In the genomic region with DNA sequence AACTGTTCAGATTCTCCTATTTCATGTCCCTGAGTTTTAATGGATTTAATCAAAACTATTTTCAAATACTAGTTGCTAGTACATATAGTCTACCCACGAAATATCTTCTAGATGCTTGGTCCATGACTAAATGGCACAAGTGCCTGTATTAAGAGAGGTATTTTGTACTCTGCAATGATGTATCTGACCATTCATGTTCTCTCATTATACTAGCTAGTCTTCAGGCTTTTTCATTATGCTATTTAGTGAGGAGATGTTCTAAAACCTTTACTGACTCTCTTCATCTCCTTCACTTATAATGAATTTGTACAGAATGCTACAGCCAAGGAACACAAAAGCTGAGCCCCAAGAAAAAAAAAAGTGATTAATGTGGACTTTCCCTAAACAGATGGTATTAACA, we compare ENCODE assay signal across 15 cellular contexts.
DNase-seq lines count a peak whose midpoint lies in the region; ATAC-seq, FAIRE-seq and TF ChIP-seq lines count a peak whose summit lies in the region.
"Had no signal": no experiment of that assay in that cellular context is flagged by ENCODE, and none has a peak within 500 bp of the region (broad histone marks: within the 10 kb centered on the region; RNA-seq: fewer than 3 reads in every experiment).

No MANE protein-coding gene starts in this region.

- H2AFZ ChIP-seq in IMR-90 (replicated peaks; ENCODE audit: low read length, poor library complexity) (no peak overlapping the region), astrocyte (ENCODE audit: low read depth, low read length) (no peak overlapping the region)
- H2AFZ ChIP-seq: parathyroid adenoma had no signal

- peak overlapping the region; percentile 8; the same call in 1 of the 2 replicates for H2BK20ac ChIP-seq in IMR-90 (ENCODE audit: low read depth, low read length)

- peaks cover 33% of the 10 kb centered on the region for H3K4me1 Mint-ChIP-seq in astrocyte (ENCODE audit: low read depth, unreplicated experiment)

- no CpG with 5 or more reads among the region's 1 CpG for WGBS in IMR-90 (ENCODE audit: extremely low coverage in 2 of 2, insufficient read length in 1 of 2), 2 experiments

- no peaks in the 10 kb centered on the region for H3K79me1 ChIP-seq in IMR-90 (ENCODE audit: low read depth in 1 of 2, low read length in 2 of 2)

- no peaks in the 10 kb centered on the region for H3K79me2 ChIP-seq in astrocyte (ENCODE audit: insufficient read depth, low read length)
- H3K79me2 ChIP-seq: parathyroid adenoma had no signal

- H4K5ac ChIP-seq in IMR-90 (ENCODE audit: low read depth, low read length): peak overlapping the region; percentile 6; the same call in 1 of the 2 replicates

- no TSS peak for BruUV-seq in IMR-90 (replicated peaks; lab: Mats Ljungman, UMichigan)

- peaks cover 3% of the 10 kb centered on the region; the same call in 1 of the 2 replicates for H3K9me1 ChIP-seq in IMR-90 (ENCODE audit: insufficient read depth, low read length)

- no peak overlapping the region for H2AK5ac ChIP-seq in IMR-90 (ENCODE audit: low read depth, low read length)

- H3K14ac ChIP-seq in IMR-90 (replicated peaks; ENCODE audit: low read depth, low read length): 0 out of 2 replicates have a peak overlapping the region, but pooled peaks have one; percentile 11

- peak; percentile 56 for ATAC-seq in IMR-90 (ENCODE audit: low read depth)
- no peak for ATAC-seq in HG03108 (IDR thresholded peaks at IDR 0.05; ENCODE audit: unreplicated experiment)
- ATAC-seq: T-helper 17 cell had no signal

- CTCF ChIA-PET in IMR-90 (lab: Yijun Ruan, JAX): interaction anchor here (0.6 kb wide), 3 partner anchors 40 to 361 kb away, joined by 9 to 11 read pairs (median 9); no protein-coding TSS in a partner anchor

- H2BK5ac ChIP-seq in IMR-90 (ENCODE audit: low read depth, low read length, poor library complexity, severe bottlenecking): peak overlapping the region; percentile 61

- peak overlapping the region; percentile 36; the same call in 1 of the 2 replicates for H3K18ac ChIP-seq in IMR-90 (ENCODE audit: low read depth, low read length)

- no peaks in the 10 kb centered on the region for H3K27me3 Mint-ChIP-seq in astrocyte (ENCODE audit: low read depth, unreplicated experiment)
- H3K27me3 Mint-ChIP-seq: activated T-cell treated with anti-CD3 and anti-CD28 coated beads, Interleukin-2, amount 50 U/mL, for 24 hours; dendritic cell treated with granulocyte-macrophage colony-stimulating factor and Interleukin-4, amounts not matched to agents 40 ng/mL and 50 ng/mL, for 4 days; T-helper 17 cell had no signal

- H3K9me3 Mint-ChIP-seq in astrocyte (ENCODE audit: unreplicated experiment): no peaks in the 10 kb centered on the region
- H3K9me3 Mint-ChIP-seq: activated T-cell treated with anti-CD3 and anti-CD28 coated beads, Interleukin-2, amount 50 U/mL, for 24 hours; dendritic cell treated with granulocyte-macrophage colony-stimulating factor and Interleukin-4, amounts not matched to agents 40 ng/mL and 50 ng/mL, for 4 days had no signal

- H3K27me3 ChIP-seq in IMR-90 (ENCODE audit: control insufficient read depth, insufficient read depth, low read length) (no peaks in the 10 kb centered on the region), astrocyte (ENCODE audit: insufficient read depth, low read length) (no peaks in the 10 kb centered on the region), tibial artery (no peaks in the 10 kb centered on the region)

- DNase-seq in IMR-90 (peak; percentile 49), astrocyte (ENCODE audit: low read depth) (peak; percentile 61), kidney glomerular epithelial cell (lab: John Stamatoyannopoulos, UW) (peak; percentile 60), tibial artery (no peak), NCI-H1417 (lab: John Stamatoyannopoulos, UW) (no peak), NCI-H1092 treated with DMSO at 0.1 percent for 48 hours (lab: John Stamatoyannopoulos, UW) (no peak)
- DNase-seq: activated CD4-positive, alpha-beta T cell treated with anti-CD3 and anti-CD28 coated beads for 4 hours; activated T-cell treated with anti-CD3 and anti-CD28 coated beads, Interleukin-2, amount 50 U/mL, for 24 hours; KG1; midbrain; NCI-H1694; T-helper 17 cell had no signal

- no peak for TF ChIP-seq RAD21 in IMR-90 (IDR thresholded peaks at IDR 0.05; ENCODE audit: low read length)

- H3K4ac ChIP-seq in IMR-90 (ENCODE audit: low read depth, low read length): peak overlapping the region; percentile 1; the same call in 1 of the 2 replicates

- no peak overlapping the region for H2AK9ac ChIP-seq in IMR-90 (replicated peaks; ENCODE audit: low read depth, low read length, poor library complexity)

- H3K27ac Mint-ChIP-seq in astrocyte (ENCODE audit: unreplicated experiment): peak overlapping the region; percentile 81
- H3K27ac Mint-ChIP-seq: activated T-cell treated with anti-CD3 and anti-CD28 coated beads, Interleukin-2, amount 50 U/mL, for 24 hours; dendritic cell treated with granulocyte-macrophage colony-stimulating factor and Interleukin-4, amounts not matched to agents 40 ng/mL and 50 ng/mL, for 4 days; T-helper 17 cell had no signal

- no peak for TF ChIP-seq POLR2A in IMR-90 (IDR thresholded peaks at IDR 0.05; ENCODE audit: low read depth, low read length)

- H3K36me3 ChIP-seq in IMR-90 (ENCODE audit: control insufficient read depth, insufficient read depth, low read length): no peaks in the 10 kb centered on the region
- no peaks in the 10 kb centered on the region for H3K36me3 ChIP-seq in astrocyte (ENCODE audit: insufficient read depth, low read length)
- no peaks in the 10 kb centered on the region for H3K36me3 ChIP-seq in tibial artery

- H3K4me3 Mint-ChIP-seq in astrocyte (ENCODE audit: unreplicated experiment): no peak overlapping the region
- H3K4me3 Mint-ChIP-seq: activated T-cell treated with anti-CD3 and anti-CD28 coated beads, Interleukin-2, amount 50 U/mL, for 24 hours; dendritic cell treated with granulocyte-macrophage colony-stimulating factor and Interleukin-4, amounts not matched to agents 40 ng/mL and 50 ng/mL, for 4 days; T-helper 17 cell had no signal

- H3K4me2 ChIP-seq in IMR-90 (ENCODE audit: low read depth, low read length) (peak overlapping the region; percentile 30; the same call in 1 of the 2 replicates), astrocyte (ENCODE audit: low read length) (peak overlapping the region; percentile 57)

- H2BK120ac ChIP-seq in IMR-90 (ENCODE audit: low read depth, low read length): peak overlapping the region; percentile 32; the same call in 1 of the 2 replicates

- H3K4me3 ChIP-seq in IMR-90 (ENCODE audit: insufficient read depth, low read depth, low read length) (no peak overlapping the region), astrocyte (ENCODE audit: insufficient read depth, low read depth, low read length) (no peak overlapping the region), tibial artery (no peak overlapping the region)

- no peaks in the 10 kb centered on the region for H4K20me1 ChIP-seq in IMR-90 (ENCODE audit: insufficient read depth, low read length)
- H4K20me1 ChIP-seq in astrocyte (ENCODE audit: insufficient read depth, low read length): no peaks in the 10 kb centered on the region

- no peak for FAIRE-seq in astrocyte (lab: Jason Lieb, UNC)

- no peaks in the 10 kb centered on the region for H3K36me3 Mint-ChIP-seq in astrocyte (ENCODE audit: low read depth, unreplicated experiment)

- H3K56ac ChIP-seq in IMR-90 (ENCODE audit: extremely low read depth, insufficient read depth, low read length): peak overlapping the region; percentile 19

- H3K4me1 ChIP-seq in IMR-90 (ENCODE audit: control insufficient read depth, insufficient read depth, low read length): peaks cover 6% of the 10 kb centered on the region
- peaks cover 25% of the 10 kb centered on the region for H3K4me1 ChIP-seq in astrocyte (ENCODE audit: insufficient read depth, low read length)
- H3K4me1 ChIP-seq in tibial artery: peaks cover 0 to 38% (median 9%) of the 10 kb centered on the region in 4 donors
- H3K4me1 ChIP-seq: parathyroid adenoma had no signal

- peak overlapping the region in 1 of 2 experiments; percentile 13; a peak in 1 of 4 replicates for H4K8ac ChIP-seq in IMR-90 (ENCODE audit: low read depth in 2 of 2, low read length in 2 of 2)

- no peaks in the 10 kb centered on the region for H3K9me3 ChIP-seq in IMR-90 (ENCODE audit: control insufficient read depth, insufficient read depth, low read length)
- no peaks in the 10 kb centered on the region for H3K9me3 ChIP-seq in astrocyte (ENCODE audit: insufficient read depth, low read depth, low read length)
- H3K9me3 ChIP-seq in tibial artery: no peaks in the 10 kb centered on the region

- dilution Hi-C loops in IMR-90 (cut with HindIII; ENCODE audit: low sequenced_read_pairs, unreplicated experiment): no loop called here

- no peak for TF ChIP-seq CTCF in IMR-90 (conservative IDR thresholded peaks at IDR 0.05; ENCODE audit: low read depth, low read length)
- TF ChIP-seq CTCF in astrocyte (IDR thresholded peaks at IDR 0.05; ENCODE audit: insufficient read depth, low read depth, low read length): no peak
- TF ChIP-seq CTCF in tibial artery (IDR thresholded peaks at IDR 0.05): no peak

- H3K23ac ChIP-seq in IMR-90 (ENCODE audit: low read depth, low read length): no peak overlapping the region

- H3K9ac ChIP-seq in IMR-90 (ENCODE audit: low read depth, low read length) (no peak overlapping the region), astrocyte (ENCODE audit: low read length) (peak overlapping the region; percentile 34)
- H3K9ac ChIP-seq: parathyroid adenoma had no signal

- no peak overlapping the region for H2BK15ac ChIP-seq in IMR-90 (ENCODE audit: low read depth, low read length)

- POLR2A ChIA-PET in IMR-90 (lab: Charles Lee; ENCODE audit: unreplicated experiment): interaction anchor here (0.7 kb wide), 1 partner anchor 9 kb away, joined by 3 read pairs; no protein-coding TSS in a partner anchor

- H3K27ac ChIP-seq in IMR-90 (ENCODE audit: insufficient read depth, low read length) (peak overlapping the region; percentile 26; the same call in 1 of the 2 replicates), astrocyte (ENCODE audit: low read depth, low read length) (peak overlapping the region; percentile 74), tibial artery (peak overlapping the region; percentile 53 to 58)
- H3K27ac ChIP-seq: parathyroid adenoma had no signal

- intact Hi-C loops in IMR-90 (cut with micrococcal nuclease) (no loop called here), tibial artery (cut with DNase I; ENCODE audit: low total_unique reads) (no loop called here)

- no peak overlapping the region; the same call in 1 of the 2 replicates for H4K91ac ChIP-seq in IMR-90 (ENCODE audit: insufficient read depth, low read depth, low read length)

- in situ Hi-C loops in IMR-90 (cut with MboI; ENCODE audit: low sequenced_read_pairs): no loop called here

TF ChIP-seq in IMR-90, 13 proteins besides CTCF, POLR2A, EP300 and RAD21 (continues in another document):
- TF ChIP-seq RCOR1 (IDR thresholded peaks at IDR 0.05; ENCODE audit: insufficient replicate concordance, low read length) (no peak), BHLHE40 (IDR thresholded peaks at IDR 0.05; ENCODE audit: low read depth, low read length) (no peak), MXI1 (IDR thresholded peaks at IDR 0.05; ENCODE audit: borderline replicate concordance, low read depth, low read length) (no peak), NFE2L2 (IDR thresholded peaks at IDR 0.05; ENCODE audit: low read depth, low read length) (no peak), SMC3 (IDR thresholded peaks at IDR 0.05; ENCODE audit: low read depth, low read length) (no peak), MAFK (IDR thresholded peaks at IDR 0.05; ENCODE audit: low read depth, low read length) (no peak)

Comparison
In these comparisons a context has a peak if more than half of its experiments do, and no peak if none do; other contexts are left out.
1. DNase-seq: peak in IMR-90 (single experiment), astrocyte (single experiment) and kidney glomerular epithelial cell (single experiment); none in tibial artery (0 of 2), NCI-H1417 (0 of 3) and NCI-H1092 treated with DMSO at 0.1 percent for 48 hours (single experiment).
2. Peak in every context shown above with its lines, with median percentiles within 50 percentile points of each other: H3K27ac ChIP-seq.